ENCODE assay signal across 1 cellular context in genomic region chr11:63552921-63553320, GRCh38.
TF ChIP-seq lines count a peak whose summit lies in the region.

No MANE protein-coding gene starts in this region.

TF ChIP-seq in IMR-90, 13 proteins besides CTCF, POLR2A, EP300 and RAD21:
- TF ChIP-seq BHLHE40 (IDR thresholded peaks at IDR 0.05; ENCODE audit: low read depth, low read length) (no peak), SMC3 (IDR thresholded peaks at IDR 0.05; ENCODE audit: low read depth, low read length) (no peak), NFE2L2 (IDR thresholded peaks at IDR 0.05; ENCODE audit: low read depth, low read length) (no peak), MXI1 (IDR thresholded peaks at IDR 0.05; ENCODE audit: borderline replicate concordance, low read depth, low read length) (no peak), MAFK (IDR thresholded peaks at IDR 0.05; ENCODE audit: low read depth, low read length) (no peak), CEBPB (IDR thresholded peaks at IDR 0.05; ENCODE audit: low read depth, low read length) (no peak), CHD1 (IDR thresholded peaks at IDR 0.05; ENCODE audit: low read depth, low read length) (no peak), RFX5 (IDR thresholded peaks at IDR 0.05; ENCODE audit: low read depth, low read length) (no peak), ELK1 (IDR thresholded peaks at IDR 0.05; ENCODE audit: borderline replicate concordance, low read depth, low read length) (no peak), MAZ (IDR thresholded peaks at IDR 0.05; ENCODE audit: borderline replicate concordance, low read depth, low read length) (no peak)
